Comparison of ENCODE assay signal across 8 cellular contexts in genomic region chr3:72887378-72887722, GRCh38. TPM values are rescaled to one million over a fixed set of nuclear protein-coding genes. Genes with fewer than 3 reads are reported as not detected.
A peak's percentile ranks its signal among the peaks of the same experiment; 100 is the strongest.
DNase-seq lines count a peak whose midpoint lies in the region; ATAC-seq, FAIRE-seq and TF ChIP-seq lines count a peak whose summit lies in the region.

No MANE protein-coding gene starts in this region.

- DNase-seq in AG04450 (ENCODE audit: low read depth, low spot score) (no peak), myocyte (ENCODE audit: low read depth) (peak; percentile 47), DMS79 (lab: John Stamatoyannopoulos, UW) (no peak), RCC 7860 (ENCODE audit: low spot score) (no peak), germinal center (ENCODE audit: low spot score) (no peak)
- DNase-seq in central memory CD8-positive, alpha-beta T cell (ENCODE audit: low spot score in 2 of 2), result no peak

- H3K4me1 Mint-ChIP-seq in central memory CD8-positive, alpha-beta T cell, result peaks cover 7% of the 10 kb centered on the region

- H3K27me3 ChIP-seq in AG04450 (ENCODE audit: control insufficient read depth, insufficient read depth, low read length), result no peaks in the 10 kb centered on the region

- FAIRE-seq in RCC 7860 (lab: Jason Lieb, UNC), result no peak

- peaks cover 83% of the 10 kb centered on the region for H3K27me3 Mint-ChIP-seq in central memory CD8-positive, alpha-beta T cell

- H3K9me3 ChIP-seq in AG04450 (ENCODE audit: control insufficient read depth, insufficient read depth, low read length), result peaks cover 6% of the 10 kb centered on the region; the same call in 1 of the 2 replicates

- no peaks in the 10 kb centered on the region for H3K9me3 Mint-ChIP-seq in central memory CD8-positive, alpha-beta T cell

- no peak for TF ChIP-seq CTCF in AG04450 (IDR thresholded peaks at IDR 0.05; ENCODE audit: low read depth, low read length)

- H3K27ac Mint-ChIP-seq in central memory CD8-positive, alpha-beta T cell (ENCODE audit: low read depth), result no peak overlapping the region

- no peaks in the 10 kb centered on the region for H3K36me3 Mint-ChIP-seq in central memory CD8-positive, alpha-beta T cell (ENCODE audit: insufficient read depth)

- TF ChIP-seq EP300 in Ishikawa (IDR thresholded peaks at IDR 0.05; ENCODE audit: borderline replicate concordance), result no peak

- TF ChIP-seq RAD21 in Ishikawa (IDR thresholded peaks at IDR 0.05; ENCODE audit: low read depth), result no peak

- no peak overlapping the region for H3K27ac ChIP-seq in AG04450 (ENCODE audit: low read depth, low read length)

- H3K4me3 Mint-ChIP-seq in central memory CD8-positive, alpha-beta T cell, result peak overlapping the region; percentile 69

- H3K4me3 ChIP-seq in AG04450 (ENCODE audit: low read depth, low read length), result peak overlapping the region; percentile 75

- CTCF ChIA-PET in AG04450 (lab: Charles Lee), result interaction anchor here (1.4 to 2.1 kb wide), 3 partner anchors 10 to 51 kb away, joined by 4 to 17 read pairs (median 7); no protein-coding TSS in a partner anchor

- POLR2A ChIA-PET in AG04450 (lab: Yijun Ruan, JAX), result interaction anchor here (0.6 to 0.9 kb wide), 3 partner anchors 10 to 78 kb away, joined by 3 to 6 read pairs (median 3); no protein-coding TSS in a partner anchor

- ATAC-seq in central memory CD8-positive, alpha-beta T cell (replicated peaks; ENCODE audit: extremely low read depth, poor library complexity, severe bottlenecking), result no peak
- no peak for ATAC-seq in HG02973 (IDR thresholded peaks at IDR 0.05; ENCODE audit: unreplicated experiment)

TF ChIP-seq in Ishikawa, 13 proteins besides CTCF, POLR2A, EP300 and RAD21:
- 0 out of 2 replicates have a peak, but pooled peaks have one; percentile 9 for TF ChIP-seq MAX (IDR thresholded peaks at IDR 0.05)
- TF ChIP-seq TAF1 (IDR thresholded peaks at IDR 0.05; ENCODE audit: low read depth), result no peak
- TF ChIP-seq, protein P1, sequence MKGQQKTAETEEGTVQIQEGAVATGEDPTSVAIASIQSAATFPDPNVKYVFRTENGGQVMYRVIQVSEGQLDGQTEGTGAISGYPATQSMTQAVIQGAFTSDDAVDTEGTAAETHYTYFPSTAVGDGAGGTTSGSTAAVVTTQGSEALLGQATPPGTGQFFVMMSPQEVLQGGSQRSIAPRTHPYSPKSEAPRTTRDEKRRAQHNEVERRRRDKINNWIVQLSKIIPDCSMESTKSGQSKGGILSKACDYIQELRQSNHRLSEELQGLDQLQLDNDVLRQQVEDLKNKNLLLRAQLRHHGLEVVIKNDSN (IDR thresholded peaks at IDR 0.05), result peak; percentile 47

RNA-seq across cellular contexts. Expression of gene GXYLT2, which starts 0.5 kb away (rescaled TPM):
- polyA plus RNA-seq in AG04450 (2011; rRNA removed), result 36.0 and 42.5 TPM in 2 replicates
- 43.1 and 56.9 TPM in 2 replicates for polyA minus RNA-seq in AG04450 (2011; rRNA and poly(A)+ RNA removed)
- 59.7 and 66.4 TPM in 2 replicates for total RNA-seq in myocyte
- 46.1 TPM for polyA plus RNA-seq in myocyte (2012)

RNA-seq across cellular contexts. Expression of gene SHQ1, which starts 39.1 kb away (rescaled TPM):
- 14.1 and 16.6 TPM in 2 replicates for polyA plus RNA-seq in AG04450 (2011; rRNA removed)
- polyA minus RNA-seq in AG04450 (2011; rRNA and poly(A)+ RNA removed), result 8.0 and 10.6 TPM in 2 replicates
- 24.0 and 33.4 TPM in 2 replicates for total RNA-seq in myocyte
- polyA plus RNA-seq in myocyte (2012), result 13.5 TPM
